In genomic region chr7:45917658-45918057, GRCh38 we compare ENCODE assay signal across 8 cellular contexts. TPM values are rescaled to one million over a fixed set of nuclear protein-coding genes. Genes with fewer than 3 reads are reported as not detected.
DNase-seq lines count a peak whose midpoint lies in the region; ATAC-seq and TF ChIP-seq lines count a peak whose summit lies in the region.

No MANE protein-coding gene starts in this region.

- H3K4me3 Mint-ChIP-seq in memory B cell: no peak overlapping the region

- no peak overlapping the region for H3K4me3 ChIP-seq in GM12875 (ENCODE audit: low read depth, low read length)

- H3K36me3 Mint-ChIP-seq in memory B cell: no peaks in the 10 kb centered on the region

- no peak overlapping the region for H3K27ac Mint-ChIP-seq in memory B cell

- H3K4me1 Mint-ChIP-seq in memory B cell: peaks cover 6% of the 10 kb centered on the region

- ATAC-seq in HG02885 (IDR thresholded peaks at IDR 0.05; ENCODE audit: poor library complexity, unreplicated experiment) (peak; percentile 81), memory B cell (ENCODE audit: low read depth) (peak; percentile 60)

- no peaks in the 10 kb centered on the region for H3K9me3 Mint-ChIP-seq in memory B cell

- peak; percentile 91 for TF ChIP-seq CTCF in GM12875 (IDR thresholded peaks at IDR 0.05; ENCODE audit: borderline replicate concordance, insufficient read depth, low read depth, low read length)

- peaks cover 10% of the 10 kb centered on the region for H3K27me3 Mint-ChIP-seq in memory B cell

- DNase-seq in A172 (ENCODE audit: low spot score): peak; percentile 65
- DNase-seq in NCI-H2227 treated with DMSO at 0.1 percent for 48 hours (lab: John Stamatoyannopoulos, UW): peak; percentile 16
- peak; percentile 82 to 84 for DNase-seq in activated CD4-positive, alpha-beta T cell treated with anti-CD3 and anti-CD28 coated beads, Interleukin-2, amount 50 U/mL, for 48 hours
- DNase-seq in effector CD8-positive, alpha-beta T cell (lab: John Stamatoyannopoulos, UW): peak; percentile 54
- peak; percentile 66 to 81 for DNase-seq in memory B cell (ENCODE audit: low spot score in 2 of 2)
- peak; percentile 61 for DNase-seq in stimulated activated CD8-positive, alpha-beta memory T cell treated with anti-CD3 and anti-CD28 coated beads, Interleukin-15, amount 100 ng/mL, for 24 hours (ENCODE audit: low read depth)

RNA-seq across cellular contexts. Expression of gene IGFBP3, which starts 3.4 kb away (rescaled TPM):
- 62.0 and 81.7 TPM in 2 replicates for total RNA-seq in A172 (2014; rRNA removed; shearing (Covaris generic))

RNA-seq across cellular contexts. Expression of gene IGFBP1, which starts 29.4 kb away (rescaled TPM):
- total RNA-seq in A172 (2014; rRNA removed; shearing (Covaris generic)): 0.12 and 0.22 TPM in 2 replicates

RNA-seq across cellular contexts. Expression of gene CCDC201, which starts 44.8 kb away (rescaled TPM):
- not detected in 2 replicates for total RNA-seq in A172 (2014; rRNA removed; shearing (Covaris generic))

Comparison
In these comparisons a context has a peak if more than half of its experiments do, and no peak if none do; other contexts are left out.
1. DNase-seq: peak in every context shown above with its lines; median percentile 83 in activated CD4-positive, alpha-beta T cell treated with anti-CD3 and anti-CD28 coated beads, Interleukin-2, amount 50 U/mL, for 48 hours; 74 in memory B cell; 65 in A172; 61 in stimulated activated CD8-positive, alpha-beta memory T cell treated with anti-CD3 and anti-CD28 coated beads, Interleukin-15, amount 100 ng/mL, for 24 hours; 54 in effector CD8-positive, alpha-beta T cell; 16 in NCI-H2227 treated with DMSO at 0.1 percent for 48 hours.